22 cellular contexts compared by ENCODE assay signal in the genomic region with DNA sequence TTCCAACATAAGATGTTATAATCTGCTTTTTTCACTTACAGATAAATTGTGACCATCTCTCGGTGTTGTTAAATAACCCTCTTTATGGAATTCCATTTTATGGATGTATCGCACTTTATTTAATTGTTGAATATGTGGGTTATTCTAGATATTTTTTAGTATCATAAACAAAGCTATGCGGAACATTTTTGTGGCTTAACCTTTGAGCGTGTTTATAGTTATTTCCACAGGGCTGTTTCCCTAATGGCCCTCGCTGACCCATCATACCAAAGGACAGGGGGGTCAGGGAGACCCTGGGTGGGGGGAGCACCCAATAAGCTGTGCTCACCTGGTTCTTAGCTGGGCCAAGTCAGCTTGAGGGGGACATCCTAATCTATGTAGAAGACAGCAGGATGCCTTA.
"Had no signal": no experiment of that assay in that cellular context is flagged by ENCODE, and none has a peak within 500 bp of the region (broad histone marks: within the 10 kb centered on the region; RNA-seq: fewer than 3 reads in every experiment).

No MANE protein-coding gene starts in this region.

- ATAC-seq: left lobe of liver; mucosa of descending colon; naive thymus-derived CD8-positive, alpha-beta T cell; stimulated activated naive B cell treated with anti-CD40 and anti-IgM and Interleukin-4, amounts not matched to agents 10 μg/mL and 1 μg/mL and 100 μg/mL, for 72 hours; stimulated activated naive CD8-positive, alpha-beta T cell treated with anti-CD3 and anti-CD28 coated beads, Interleukin-15, amount 100 ng/mL, for 72 hours had no signal

- H3K4me3 Mint-ChIP-seq: central memory CD8-positive, alpha-beta T cell; dendritic cell treated with granulocyte-macrophage colony-stimulating factor and Interleukin-4, amounts not matched to agents 40 ng/mL and 50 ng/mL, for 4 days; naive thymus-derived CD8-positive, alpha-beta T cell; stimulated activated naive B cell treated with anti-CD40 and anti-IgM and Interleukin-4, amounts not matched to agents 10 μg/mL and 1 μg/mL and 100 μg/mL, for 72 hours; stimulated activated naive CD8-positive, alpha-beta T cell treated with anti-CD3 and anti-CD28 coated beads, Interleukin-15, amount 100 ng/mL, for 72 hours had no signal

- H3K9ac ChIP-seq: parathyroid adenoma had no signal

- H3K4me1 ChIP-seq: foreskin keratinocyte, parathyroid adenoma, prostate gland, right lobe of liver, testis had no signal

- H3K27me3 Mint-ChIP-seq: central memory CD8-positive, alpha-beta T cell; dendritic cell treated with granulocyte-macrophage colony-stimulating factor and Interleukin-4, amounts not matched to agents 40 ng/mL and 50 ng/mL, for 4 days; stimulated activated naive B cell treated with anti-CD40 and anti-IgM and Interleukin-4, amounts not matched to agents 10 μg/mL and 1 μg/mL and 100 μg/mL, for 72 hours; stimulated activated naive CD8-positive, alpha-beta T cell treated with anti-CD3 and anti-CD28 coated beads, Interleukin-15, amount 100 ng/mL, for 72 hours had no signal

- H3K4me3 ChIP-seq: esophagus squamous epithelium, mucosa of descending colon, prostate gland, right lobe of liver, skin epidermis, testis, tibial nerve had no signal

- H3K27ac ChIP-seq: esophagus squamous epithelium, foreskin keratinocyte, parathyroid adenoma, prostate gland, right lobe of liver, skin epidermis, testis, tibial nerve had no signal

- H3K9me3 ChIP-seq: esophagus squamous epithelium, mucosa of descending colon, prostate gland, right lobe of liver, testis, tibial nerve had no signal

- H3K36me3 Mint-ChIP-seq: naive thymus-derived CD8-positive, alpha-beta T cell; stimulated activated naive B cell treated with anti-CD40 and anti-IgM and Interleukin-4, amounts not matched to agents 10 μg/mL and 1 μg/mL and 100 μg/mL, for 72 hours had no signal

- DNase-seq: esophagus squamous epithelium; foreskin keratinocyte; hippocampal formation; mammary epithelial cell; mucosa of descending colon; naive thymus-derived CD8-positive, alpha-beta T cell; retina; right lobe of liver; stimulated activated CD4-positive, alpha-beta T cell treated with anti-CD3 and anti-CD28 coated beads, Interleukin-2, amount 100 ng/mL, for 24 hours; stimulated activated CD4-positive, alpha-beta T cell treated with anti-CD3 and anti-CD28 coated beads, Interleukin-4, amount 100 ng/mL, for 4 hours; stimulated activated naive B cell treated with anti-CD40 and anti-IgM and Interleukin-4, amounts not matched to agents 10 μg/mL and 1 μg/mL and 100 μg/mL, for 72 hours; stimulated activated naive CD8-positive, alpha-beta T cell treated with anti-CD3 and anti-CD28 coated beads, Interleukin-15, amount 100 ng/mL, for 72 hours; testis had no signal

- H3K4me1 Mint-ChIP-seq: central memory CD8-positive, alpha-beta T cell; naive thymus-derived CD8-positive, alpha-beta T cell; stimulated activated naive CD8-positive, alpha-beta T cell treated with anti-CD3 and anti-CD28 coated beads, Interleukin-15, amount 100 ng/mL, for 72 hours had no signal

- H3K27ac Mint-ChIP-seq: dendritic cell treated with granulocyte-macrophage colony-stimulating factor and Interleukin-4, amounts not matched to agents 40 ng/mL and 50 ng/mL, for 4 days; naive thymus-derived CD8-positive, alpha-beta T cell; stimulated activated naive B cell treated with anti-CD40 and anti-IgM and Interleukin-4, amounts not matched to agents 10 μg/mL and 1 μg/mL and 100 μg/mL, for 72 hours; stimulated activated naive CD8-positive, alpha-beta T cell treated with anti-CD3 and anti-CD28 coated beads, Interleukin-15, amount 100 ng/mL, for 72 hours had no signal

- H3K27me3 ChIP-seq: esophagus squamous epithelium, foreskin keratinocyte, right lobe of liver, testis, tibial nerve had no signal

- FAIRE-seq: colon, islet of Langerhans had no signal

- H3K9me3 Mint-ChIP-seq: central memory CD8-positive, alpha-beta T cell; dendritic cell treated with granulocyte-macrophage colony-stimulating factor and Interleukin-4, amounts not matched to agents 40 ng/mL and 50 ng/mL, for 4 days; naive thymus-derived CD8-positive, alpha-beta T cell; stimulated activated naive B cell treated with anti-CD40 and anti-IgM and Interleukin-4, amounts not matched to agents 10 μg/mL and 1 μg/mL and 100 μg/mL, for 72 hours; stimulated activated naive CD8-positive, alpha-beta T cell treated with anti-CD3 and anti-CD28 coated beads, Interleukin-15, amount 100 ng/mL, for 72 hours had no signal

- H3K36me3 ChIP-seq: esophagus squamous epithelium, prostate gland, right lobe of liver, tibial nerve had no signal
